ENCODE assay signal across 15 cellular contexts in the genomic region with DNA sequence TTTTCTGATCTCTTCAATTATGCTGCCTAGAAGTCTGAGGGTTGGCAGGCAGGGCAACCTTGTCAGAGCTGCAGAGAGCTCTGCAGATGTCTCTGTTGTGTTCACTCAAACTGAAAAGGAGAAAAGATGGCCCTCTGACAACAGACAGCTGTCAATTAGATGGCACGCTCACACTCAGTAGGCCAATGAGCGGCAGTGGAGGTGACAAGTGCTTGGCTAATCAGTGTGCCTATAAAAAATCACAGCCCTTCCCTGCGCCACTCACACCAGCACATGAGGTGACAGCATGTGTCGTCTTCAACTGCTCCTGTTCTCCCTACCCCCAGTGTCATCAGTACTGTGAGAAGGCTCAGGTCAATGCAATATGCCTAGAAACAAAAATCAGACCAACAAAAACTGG.
DNase-seq lines count a peak whose midpoint lies in the region; ATAC-seq and TF ChIP-seq lines count a peak whose summit lies in the region.
"Had no signal": no experiment of that assay in that cellular context is flagged by ENCODE, and none has a peak within 500 bp of the region (broad histone marks: within the 10 kb centered on the region; RNA-seq: fewer than 3 reads in every experiment).

No MANE protein-coding gene starts in this region.

- H3K9me3 ChIP-seq in OCI-LY1 (ENCODE audit: low read length) = peaks cover 6% of the 10 kb centered on the region

- DNase-seq in memory B cell (ENCODE audit: low spot score in 2 of 2) (no peak), substantia nigra (lab: John Stamatoyannopoulos, UW) (no peak), SW480 (ENCODE audit: low spot score) (no peak), NCI-H2227 (lab: John Stamatoyannopoulos, UW; ENCODE audit: unreplicated experiment) (no peak), NCI-H524 treated with DMSO at 0.1 percent for 48 hours (lab: John Stamatoyannopoulos, UW) (no peak)
- DNase-seq: CD8-positive, alpha-beta T cell; NCI-H345; PC-9; SHP77 treated with DMSO at 0.1 percent for 48 hours had no signal

- H3K4me2 ChIP-seq in OCI-LY1 (ENCODE audit: low read length) = no peak overlapping the region
- H3K4me2 ChIP-seq: BLaER1 treated with 17β-estradiol and CSF1 and Interleukin-3, amounts not matched to agents 10 nM and 100 nM; KMS-11; PC-9 had no signal

- H3K9me2 ChIP-seq in OCI-LY1 (ENCODE audit: low read depth, low read length) = no peaks in the 10 kb centered on the region

- peaks cover 33% of the 10 kb centered on the region for H3K4me1 ChIP-seq in OCI-LY1 (ENCODE audit: insufficient read depth, low read length, severe bottlenecking)
- H3K4me1 ChIP-seq: HAP-1 had no signal

- peaks cover 5% of the 10 kb centered on the region for H3K9me3 Mint-ChIP-seq in memory B cell
- H3K9me3 Mint-ChIP-seq: CD8-positive, alpha-beta T cell had no signal

- H3K9ac ChIP-seq in OCI-LY1 (ENCODE audit: low read length) = no peak overlapping the region
- H3K9ac ChIP-seq: BLaER1 treated with 17β-estradiol and CSF1 and Interleukin-3, amounts not matched to agents 10 nM and 100 nM; KMS-11 had no signal

- H3K27me3 Mint-ChIP-seq in memory B cell = no peaks in the 10 kb centered on the region

- H3K79me2 ChIP-seq in OCI-LY1 (ENCODE audit: insufficient read depth, low read length) = peaks cover 60% of the 10 kb centered on the region

- H3K4me1 Mint-ChIP-seq in memory B cell = peaks cover 23% of the 10 kb centered on the region

- H3K36me3 Mint-ChIP-seq in memory B cell = peaks cover 9% of the 10 kb centered on the region
- H3K36me3 Mint-ChIP-seq: CD8-positive, alpha-beta T cell had no signal

- H3F3A ChIP-seq in OCI-LY1 (ENCODE audit: insufficient read depth, low read length) = no peaks in the 10 kb centered on the region

- H3K4me3 Mint-ChIP-seq in memory B cell = peak overlapping the region; percentile 70
- H3K4me3 Mint-ChIP-seq: CD8-positive, alpha-beta T cell had no signal

- H3K27ac Mint-ChIP-seq in memory B cell = peak overlapping the region; percentile 87
- H3K27ac Mint-ChIP-seq: CD8-positive, alpha-beta T cell had no signal

- ATAC-seq in memory B cell (ENCODE audit: low read depth) = peak; percentile 18
- ATAC-seq: CD8-positive, alpha-beta T cell had no signal

- no peak for TF ChIP-seq CTCF in OCI-LY1 (IDR thresholded peaks at IDR 0.05; ENCODE audit: low read length)

- peaks cover 67% of the 10 kb centered on the region for H3K36me3 ChIP-seq in OCI-LY1 (ENCODE audit: insufficient read depth, low read length)
- H3K36me3 ChIP-seq: HAP-1 had no signal

- no peaks in the 10 kb centered on the region for H3K27me3 ChIP-seq in OCI-LY1 (ENCODE audit: insufficient read depth, low read length)
- H3K27me3 ChIP-seq: BLaER1 treated with 17β-estradiol and CSF1 and Interleukin-3, amounts not matched to agents 10 nM and 100 nM had no signal

- H2AFZ ChIP-seq in OCI-LY1 (ENCODE audit: low read length) = no peak overlapping the region
- H2AFZ ChIP-seq: PC-9 had no signal

- H3K27ac ChIP-seq in OCI-LY1 (ENCODE audit: low read depth, low read length, poor library complexity, severe bottlenecking) = peak overlapping the region; percentile 57
- H3K27ac ChIP-seq in cingulate gyrus (ENCODE audit: low read depth, low read length) = peak overlapping the region; percentile 76
- H3K27ac ChIP-seq in substantia nigra (ENCODE audit: low read depth, low read length, poor library complexity, severe bottlenecking) = peak overlapping the region; percentile 58
- H3K27ac ChIP-seq: BLaER1 treated with 17β-estradiol and CSF1 and Interleukin-3, amounts not matched to agents 10 nM and 100 nM; KMS-11; PC-9; SK-N-MC had no signal

- no peaks in the 10 kb centered on the region for H4K20me1 ChIP-seq in OCI-LY1 (ENCODE audit: insufficient read depth, low read length)

- H3K4me3 ChIP-seq in OCI-LY1 (ENCODE audit: low read depth, low read length, poor library complexity, severe bottlenecking) = no peak overlapping the region
- H3K4me3 ChIP-seq: BLaER1 treated with 17β-estradiol and CSF1 and Interleukin-3, amounts not matched to agents 10 nM and 100 nM; HAP-1; PC-9; SK-N-MC had no signal
